ENCODE assay signal across 8 cellular contexts in genomic region chr18:80147037-80147417, GRCh38. TPM values are rescaled to one million over a fixed set of nuclear protein-coding genes. Genes with fewer than 3 reads are reported as not detected.
DNase-seq lines count a peak whose midpoint lies in the region; ATAC-seq, FAIRE-seq and TF ChIP-seq lines count a peak whose summit lies in the region.

No MANE protein-coding gene starts in this region.

- peaks cover 5% of the 10 kb centered on the region for H3K4me1 Mint-ChIP-seq in memory B cell

- FAIRE-seq in GM12878 (lab: Jason Lieb, UNC) (no peak), RCC 7860 (lab: Jason Lieb, UNC) (no peak)

- POLR2A ChIA-PET in AG04449 (lab: Yijun Ruan, JAX) = no interaction called here
- POLR2A ChIA-PET in GM12878 (lab: Charles Lee) = no interaction called here

- H3K4me2 ChIP-seq in GM12878 (ENCODE audit: control insufficient read depth, insufficient read depth) = peak overlapping the region; percentile 61

- H3K27me3 Mint-ChIP-seq in memory B cell = no peaks in the 10 kb centered on the region

- RAD21 ChIA-PET in GM12878 (lab: Charles Lee; ENCODE audit: unreplicated experiment) = interaction anchor here (0.7 to 1.5 kb wide), 3 partner anchors 51 to 184 kb away, joined by 3 to 4 read pairs (median 3); no protein-coding TSS in a partner anchor

- no peak for TF ChIP-seq POLR2A in GM12878 (IDR thresholded peaks at IDR 0.05; ENCODE audit: low read depth, low read length)

- SMC1A ChIA-PET in GM12878 (lab: Charles Lee; ENCODE audit: uncharacterized antibody, unreplicated experiment) = interaction anchor here (0.7 to 1.9 kb wide), 7 partner anchors 10 to 41 kb away, joined by 3 to 5 read pairs (median 3); partner anchors contain the start of gene ADNP2

- no peak overlapping the region for H3K27ac ChIP-seq in GM12878 (ENCODE audit: control insufficient read depth, insufficient read depth)

- no peak for TF ChIP-seq CTCF in AG04449 (IDR thresholded peaks at IDR 0.05; ENCODE audit: insufficient read depth, low read length, missing control alignments)
- TF ChIP-seq CTCF in GM12878 (IDR thresholded peaks at IDR 0.05 in 2 of 3, conservative IDR thresholded peaks at IDR 0.05 in 1 of 3; ENCODE audit: control insufficient read depth in 2 of 3, extremely low read depth in 1 of 3, insufficient read depth in 1 of 3, low read depth in 3 of 3, low read length in 3 of 3) = no peak

- no peaks in the 10 kb centered on the region for H3K36me3 ChIP-seq in GM12878 (ENCODE audit: control insufficient read depth in 2 of 2, insufficient read depth in 2 of 2, low read length in 1 of 2)

- H3K79me2 ChIP-seq in GM12878 (ENCODE audit: control insufficient read depth, insufficient read depth, low read length) = no peaks in the 10 kb centered on the region; the same call in 1 of the 2 replicates

- in situ Hi-C loops in GM12878 (cut with MboI) = no loop called here

- no peak for DNase-seq in AG04449 (ENCODE audit: low read depth, low spot score)
- DNase-seq in GM12878 (ENCODE audit: low read depth, low spot score) = no peak
- DNase-seq in memory B cell (ENCODE audit: low spot score in 2 of 2) = no peak
- no peak for DNase-seq in NCI-H1694 treated with DMSO at 0.1 percent for 48 hours (lab: John Stamatoyannopoulos, UW)
- no peak for DNase-seq in activated CD4-positive, CD25-positive, alpha-beta regulatory T cell (lab: John Stamatoyannopoulos, UW)
- DNase-seq in RCC 7860 (ENCODE audit: low spot score) = no peak

- H3K27ac Mint-ChIP-seq in memory B cell = no peak overlapping the region

- H3K9me3 ChIP-seq in GM12878 (replicated peaks; ENCODE audit: control insufficient read depth, insufficient read depth, low read length) = no peaks in the 10 kb centered on the region

- H3K4me1 ChIP-seq in GM12878 (ENCODE audit: control insufficient read depth, insufficient read depth, low read length) = peaks cover 5% of the 10 kb centered on the region

- H3K27me3 ChIP-seq in GM12878 (replicated peaks in 1 of 2; ENCODE audit: control insufficient read depth in 2 of 2, insufficient read depth in 2 of 2, low read length in 1 of 2) = no peaks in the 10 kb centered on the region

- no peak for TF ChIP-seq RAD21 in GM12878 (IDR thresholded peaks at IDR 0.05; ENCODE audit: insufficient read depth, low read depth, low read length)

- WGBS in GM12878 (ENCODE audit: insufficient coverage, insufficient replicate concordance, low lambda C conversion rate, missing lambda C conversion rate) = 51% methylated on average over 12 of the region's 12 CpGs

- peak overlapping the region; percentile 62 for H2AFZ ChIP-seq in GM12878 (ENCODE audit: control insufficient read depth, low read depth, low read length)

- H3K4me3 Mint-ChIP-seq in memory B cell = peak overlapping the region; percentile 91

- peak overlapping the region; percentile 31; the same call in 1 of the 2 replicates for H3K9ac ChIP-seq in GM12878 (ENCODE audit: control insufficient read depth, insufficient read depth, low read length)

- intact Hi-C loops in GM12878 (cut with micrococcal nuclease; ENCODE audit: unreplicated experiment) = loop anchor here (2.0 to 10.0 kb wide), 3 partner anchors 34 to 462 kb away; partner anchors contain the start of gene RBFA

- H3K9me3 Mint-ChIP-seq in memory B cell = no peaks in the 10 kb centered on the region

- CTCF ChIA-PET in AG04449 (lab: Yijun Ruan, JAX) (interaction anchor here (1.3 to 5.9 kb wide), 2 partner anchors 11 to 766 kb away, joined by 4 to 68 read pairs; no protein-coding TSS in a partner anchor), GM12878 (lab: Yijun Ruan, JAX) (interaction anchor here (0.8 to 1.8 kb wide), 4 partner anchors 8 to 163 kb away, joined by 3 to 7 read pairs (median 4); no protein-coding TSS in a partner anchor)

- H3K36me3 Mint-ChIP-seq in memory B cell = no peaks in the 10 kb centered on the region

- H3K4me3 ChIP-seq in AG04449 (ENCODE audit: low read depth, low read length) (peak overlapping the region; percentile 75), GM12878 (peak overlapping the region; percentile 72)

- BruUV-seq in GM12878 (replicated peaks; lab: Mats Ljungman, UMichigan) = no TSS peak

- no peak for TF ChIP-seq EP300 in GM12878 (IDR thresholded peaks at IDR 0.05; ENCODE audit: borderline replicate concordance in 1 of 2, control insufficient read depth in 1 of 2, low read depth in 2 of 2, low read length in 2 of 2)

- ATAC-seq in GM18907 (IDR thresholded peaks at IDR 0.05; ENCODE audit: unreplicated experiment) = peak; percentile 39
- peak; percentile 19 for ATAC-seq in HG03378 (IDR thresholded peaks at IDR 0.05; ENCODE audit: unreplicated experiment)
- ATAC-seq in GM12878 = peak; percentile 58
- ATAC-seq in memory B cell (ENCODE audit: low read depth) = peak; percentile 18

- H4K20me1 ChIP-seq in GM12878 (ENCODE audit: control insufficient read depth, insufficient read depth) = no peaks in the 10 kb centered on the region

TF ChIP-seq in GM12878, 131 proteins besides CTCF, POLR2A, EP300 and RAD21:
- TF ChIP-seq PRDM15 (CRISPR knock-in tag; IDR thresholded peaks at IDR 0.05) = no peak
- TF ChIP-seq ZNF207 (IDR thresholded peaks at IDR 0.05; ENCODE audit: borderline replicate concordance) = no peak

RNA-seq across cellular contexts. Expression of gene ADNP2, which starts 38.0 kb away (rescaled TPM):
- total RNA-seq in GM12878 (2013; cell fraction: nucleolus; rRNA removed) = 18.5 and 22.4 TPM in 2 replicates
- 18.0 and 18.6 TPM in 2 replicates for total RNA-seq in GM12878 (2014; rRNA removed)
- 16.2 and 17.8 TPM in 2 replicates for total RNA-seq in GM12878 (2014; rRNA removed; fragmentation: Illumina TruSeq; extraction: Trizol)
- 25.1 and 26.7 TPM in 2 replicates for total RNA-seq in GM12878 (2021)
- polyA plus RNA-seq in GM12878 (2011; ENCODE audit: low read depth) = 10.7 TPM
- 9.9 and 14.1 TPM in 2 replicates for polyA plus RNA-seq in GM12878 (2011; rRNA removed)
- 9.0 and 10.5 TPM in 2 replicates for polyA plus RNA-seq in GM12878 (2011; cell fraction: cytosol; rRNA removed)
- polyA plus RNA-seq in GM12878 (2011; cell fraction: nucleus; rRNA removed) = 7.1 and 9.9 TPM in 2 replicates
- polyA plus RNA-seq in GM12878 (2012) = 8.5 and 12.8 TPM in 2 replicates
- 18.2 and 20.0 TPM in 2 replicates for polyA plus RNA-seq in GM12878 (2014; fragmentation: Illumina TruSeq; extraction: Trizol)
- 10 to 100 TPM in 1 of 2 experiments, 1 to 10 TPM in 1; 6.9 to 13.1 TPM for polyA plus RNA-seq in GM12878 (2014; fragmentation: Nextera tagmentation; extraction: Ambion mirVana)
- polyA plus RNA-seq in GM12878 (2014; rRNA removed) = 12.8 and 13.0 TPM in 2 replicates
- polyA plus RNA-seq in GM12878 (2016; fragmentation: Nextera tagmentation; extraction: Ambion mirVana) = 1 to 10 TPM; 3.7 to 9.3 TPM
- polyA minus RNA-seq in GM12878 (2011; rRNA and poly(A)+ RNA removed) = 18.7 and 22.1 TPM in 2 replicates
- 7.6 and 9.5 TPM in 2 replicates for polyA minus RNA-seq in GM12878 (2011; cell fraction: cytosol; rRNA and poly(A)+ RNA removed)
- 5.7 and 9.7 TPM in 2 replicates for polyA minus RNA-seq in GM12878 (2011; cell fraction: nucleus; rRNA and poly(A)+ RNA removed)
